1 cellular context compared by ENCODE assay signal in the genomic region with DNA sequence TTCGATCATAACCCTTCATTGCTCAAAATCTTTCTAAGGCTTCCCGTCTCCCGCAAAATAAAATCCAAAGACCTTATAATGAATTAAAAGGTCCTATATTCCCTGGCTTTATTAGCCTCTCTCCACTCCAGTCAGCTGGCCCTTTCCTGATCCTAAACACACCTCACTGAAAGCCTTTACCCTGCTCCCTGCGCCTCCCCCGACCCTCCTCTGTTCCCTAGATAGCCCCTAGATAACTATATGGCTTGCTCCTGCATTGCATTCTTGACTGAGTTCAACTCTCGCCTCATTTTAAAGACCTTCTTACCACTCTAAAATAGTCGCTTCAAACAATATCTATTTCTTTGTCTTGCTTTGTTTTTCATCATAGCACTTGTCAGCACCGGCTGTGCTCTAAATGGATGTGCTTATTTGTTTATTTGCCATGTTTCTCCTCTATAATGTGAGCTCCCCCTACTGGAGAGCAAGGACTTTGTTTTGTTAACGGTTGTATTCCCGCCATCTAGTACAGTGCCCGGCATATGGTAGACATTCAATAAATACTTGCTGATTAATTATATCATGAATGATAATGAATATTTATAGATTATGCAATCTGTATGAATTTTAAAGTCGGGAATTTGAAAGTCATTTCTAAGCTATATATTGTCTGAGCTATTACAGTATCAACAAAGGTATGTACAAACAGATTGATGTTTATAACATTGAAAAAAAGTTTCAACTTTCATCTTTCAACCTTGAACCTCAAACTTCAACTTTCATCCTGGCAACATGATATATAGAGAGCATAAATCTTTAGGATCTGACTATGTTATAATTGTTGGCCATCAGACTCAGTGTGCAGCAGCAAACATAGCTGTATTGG.
A peak's percentile ranks its signal among the peaks of the same experiment; 100 is the strongest.
TF ChIP-seq lines count a peak whose summit lies in the region.

No MANE protein-coding gene starts in this region.

TF ChIP-seq in GM12878, 131 proteins besides CTCF, POLR2A, EP300 and RAD21 (continued from another document):
- TF ChIP-seq EZH2 (IDR thresholded peaks at IDR 0.05; ENCODE audit: borderline replicate concordance, control insufficient read depth, low read depth, low read length) (0 out of 2 replicates have a peak, but pooled peaks have one; percentile 28), KAT2A (conservative IDR thresholded peaks at IDR 0.05; ENCODE audit: control insufficient read depth, low read depth, low read length) (no peak), CREB1 (IDR thresholded peaks at IDR 0.05; ENCODE audit: low read depth) (no peak), ETV6 (conservative IDR thresholded peaks at IDR 0.05 in 1 of 2, IDR thresholded peaks at IDR 0.05 in 1 of 2; ENCODE audit: borderline replicate concordance in 1 of 2, low read depth in 1 of 2) (no peak), SMAD5 (IDR thresholded peaks at IDR 0.05; ENCODE audit: low read depth) (no peak), NR2C1 (IDR thresholded peaks at IDR 0.05) (no peak), STAT1 (conservative IDR thresholded peaks at IDR 0.05) (no peak), MTA3 (IDR thresholded peaks at IDR 0.05; ENCODE audit: borderline replicate concordance, low read length) (no peak), CBFB (IDR thresholded peaks at IDR 0.05; ENCODE audit: low read depth) (no peak), ZNF274 (IDR thresholded peaks at IDR 0.05; ENCODE audit: insufficient read depth, insufficient read length) (no peak), RAD51 (IDR thresholded peaks at IDR 0.05) (no peak), YY1 (IDR thresholded peaks at IDR 0.05; ENCODE audit: low read depth, low read length) (0 out of 2 replicates have a peak, but pooled peaks have one; percentile 23), ZNF622 (IDR thresholded peaks at IDR 0.05) (no peak), SREBF1 (IDR thresholded peaks at IDR 0.05; ENCODE audit: low read length) (no peak), SMC3 (IDR thresholded peaks at IDR 0.05; ENCODE audit: borderline replicate concordance, low read length) (peak; percentile 78), MYB (IDR thresholded peaks at IDR 0.05; ENCODE audit: borderline replicate concordance, low read depth, low read length) (no peak), POU2F2 (IDR thresholded peaks at IDR 0.05; ENCODE audit: borderline replicate concordance, low read depth, low read length) (no peak)
- TF ChIP-seq, protein P1, sequence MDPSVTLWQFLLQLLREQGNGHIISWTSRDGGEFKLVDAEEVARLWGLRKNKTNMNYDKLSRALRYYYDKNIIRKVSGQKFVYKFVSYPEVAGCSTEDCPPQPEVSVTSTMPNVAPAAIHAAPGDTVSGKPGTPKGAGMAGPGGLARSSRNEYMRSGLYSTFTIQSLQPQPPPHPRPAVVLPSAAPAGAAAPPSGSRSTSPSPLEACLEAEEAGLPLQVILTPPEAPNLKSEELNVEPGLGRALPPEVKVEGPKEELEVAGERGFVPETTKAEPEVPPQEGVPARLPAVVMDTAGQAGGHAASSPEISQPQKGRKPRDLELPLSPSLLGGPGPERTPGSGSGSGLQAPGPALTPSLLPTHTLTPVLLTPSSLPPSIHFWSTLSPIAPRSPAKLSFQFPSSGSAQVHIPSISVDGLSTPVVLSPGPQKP (IDR thresholded peaks at IDR 0.05; ENCODE audit: low read depth, low read length): no peak
- TF ChIP-seq, protein P2, sequence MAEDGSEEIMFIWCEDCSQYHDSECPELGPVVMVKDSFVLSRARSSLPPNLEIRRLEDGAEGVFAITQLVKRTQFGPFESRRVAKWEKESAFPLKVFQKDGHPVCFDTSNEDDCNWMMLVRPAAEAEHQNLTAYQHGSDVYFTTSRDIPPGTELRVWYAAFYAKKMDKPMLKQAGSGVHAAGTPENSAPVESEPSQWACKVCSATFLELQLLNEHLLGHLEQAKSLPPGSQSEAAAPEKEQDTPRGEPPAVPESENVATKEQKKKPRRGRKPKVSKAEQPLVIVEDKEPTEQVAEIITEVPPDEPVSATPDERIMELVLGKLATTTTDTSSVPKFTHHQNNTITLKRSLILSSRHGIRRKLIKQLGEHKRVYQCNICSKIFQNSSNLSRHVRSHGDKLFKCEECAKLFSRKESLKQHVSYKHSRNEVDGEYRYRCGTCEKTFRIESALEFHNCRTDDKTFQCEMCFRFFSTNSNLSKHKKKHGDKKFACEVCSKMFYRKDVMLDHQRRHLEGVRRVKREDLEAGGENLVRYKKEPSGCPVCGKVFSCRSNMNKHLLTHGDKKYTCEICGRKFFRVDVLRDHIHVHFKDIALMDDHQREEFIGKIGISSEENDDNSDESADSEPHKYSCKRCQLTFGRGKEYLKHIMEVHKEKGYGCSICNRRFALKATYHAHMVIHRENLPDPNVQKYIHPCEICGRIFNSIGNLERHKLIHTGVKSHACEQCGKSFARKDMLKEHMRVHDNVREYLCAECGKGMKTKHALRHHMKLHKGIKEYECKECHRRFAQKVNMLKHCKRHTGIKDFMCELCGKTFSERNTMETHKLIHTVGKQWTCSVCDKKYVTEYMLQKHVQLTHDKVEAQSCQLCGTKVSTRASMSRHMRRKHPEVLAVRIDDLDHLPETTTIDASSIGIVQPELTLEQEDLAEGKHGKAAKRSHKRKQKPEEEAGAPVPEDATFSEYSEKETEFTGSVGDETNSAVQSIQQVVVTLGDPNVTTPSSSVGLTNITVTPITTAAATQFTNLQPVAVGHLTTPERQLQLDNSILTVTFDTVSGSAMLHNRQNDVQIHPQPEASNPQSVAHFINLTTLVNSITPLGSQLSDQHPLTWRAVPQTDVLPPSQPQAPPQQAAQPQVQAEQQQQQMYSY (CRISPR knock-in tag; IDR thresholded peaks at IDR 0.05): no peak
- TF ChIP-seq, protein P3, sequence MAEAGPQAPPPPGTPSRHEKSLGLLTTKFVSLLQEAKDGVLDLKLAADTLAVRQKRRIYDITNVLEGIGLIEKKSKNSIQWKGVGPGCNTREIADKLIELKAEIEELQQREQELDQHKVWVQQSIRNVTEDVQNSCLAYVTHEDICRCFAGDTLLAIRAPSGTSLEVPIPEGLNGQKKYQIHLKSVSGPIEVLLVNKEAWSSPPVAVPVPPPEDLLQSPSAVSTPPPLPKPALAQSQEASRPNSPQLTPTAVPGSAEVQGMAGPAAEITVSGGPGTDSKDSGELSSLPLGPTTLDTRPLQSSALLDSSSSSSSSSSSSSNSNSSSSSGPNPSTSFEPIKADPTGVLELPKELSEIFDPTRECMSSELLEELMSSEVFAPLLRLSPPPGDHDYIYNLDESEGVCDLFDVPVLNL (IDR thresholded peaks at IDR 0.05; ENCODE audit: low read depth, low read length): no peak
- TF ChIP-seq, protein P4, sequence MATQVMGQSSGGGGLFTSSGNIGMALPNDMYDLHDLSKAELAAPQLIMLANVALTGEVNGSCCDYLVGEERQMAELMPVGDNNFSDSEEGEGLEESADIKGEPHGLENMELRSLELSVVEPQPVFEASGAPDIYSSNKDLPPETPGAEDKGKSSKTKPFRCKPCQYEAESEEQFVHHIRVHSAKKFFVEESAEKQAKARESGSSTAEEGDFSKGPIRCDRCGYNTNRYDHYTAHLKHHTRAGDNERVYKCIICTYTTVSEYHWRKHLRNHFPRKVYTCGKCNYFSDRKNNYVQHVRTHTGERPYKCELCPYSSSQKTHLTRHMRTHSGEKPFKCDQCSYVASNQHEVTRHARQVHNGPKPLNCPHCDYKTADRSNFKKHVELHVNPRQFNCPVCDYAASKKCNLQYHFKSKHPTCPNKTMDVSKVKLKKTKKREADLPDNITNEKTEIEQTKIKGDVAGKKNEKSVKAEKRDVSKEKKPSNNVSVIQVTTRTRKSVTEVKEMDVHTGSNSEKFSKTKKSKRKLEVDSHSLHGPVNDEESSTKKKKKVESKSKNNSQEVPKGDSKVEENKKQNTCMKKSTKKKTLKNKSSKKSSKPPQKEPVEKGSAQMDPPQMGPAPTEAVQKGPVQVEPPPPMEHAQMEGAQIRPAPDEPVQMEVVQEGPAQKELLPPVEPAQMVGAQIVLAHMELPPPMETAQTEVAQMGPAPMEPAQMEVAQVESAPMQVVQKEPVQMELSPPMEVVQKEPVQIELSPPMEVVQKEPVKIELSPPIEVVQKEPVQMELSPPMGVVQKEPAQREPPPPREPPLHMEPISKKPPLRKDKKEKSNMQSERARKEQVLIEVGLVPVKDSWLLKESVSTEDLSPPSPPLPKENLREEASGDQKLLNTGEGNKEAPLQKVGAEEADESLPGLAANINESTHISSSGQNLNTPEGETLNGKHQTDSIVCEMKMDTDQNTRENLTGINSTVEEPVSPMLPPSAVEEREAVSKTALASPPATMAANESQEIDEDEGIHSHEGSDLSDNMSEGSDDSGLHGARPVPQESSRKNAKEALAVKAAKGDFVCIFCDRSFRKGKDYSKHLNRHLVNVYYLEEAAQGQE (IDR thresholded peaks at IDR 0.05; ENCODE audit: low read depth, low read length): no peak
- TF ChIP-seq, protein P5, sequence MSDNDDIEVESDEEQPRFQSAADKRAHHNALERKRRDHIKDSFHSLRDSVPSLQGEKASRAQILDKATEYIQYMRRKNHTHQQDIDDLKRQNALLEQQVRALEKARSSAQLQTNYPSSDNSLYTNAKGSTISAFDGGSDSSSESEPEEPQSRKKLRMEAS (IDR thresholded peaks at IDR 0.05; ENCODE audit: low read depth, low read length): no peak
- TF ChIP-seq, protein P6, sequence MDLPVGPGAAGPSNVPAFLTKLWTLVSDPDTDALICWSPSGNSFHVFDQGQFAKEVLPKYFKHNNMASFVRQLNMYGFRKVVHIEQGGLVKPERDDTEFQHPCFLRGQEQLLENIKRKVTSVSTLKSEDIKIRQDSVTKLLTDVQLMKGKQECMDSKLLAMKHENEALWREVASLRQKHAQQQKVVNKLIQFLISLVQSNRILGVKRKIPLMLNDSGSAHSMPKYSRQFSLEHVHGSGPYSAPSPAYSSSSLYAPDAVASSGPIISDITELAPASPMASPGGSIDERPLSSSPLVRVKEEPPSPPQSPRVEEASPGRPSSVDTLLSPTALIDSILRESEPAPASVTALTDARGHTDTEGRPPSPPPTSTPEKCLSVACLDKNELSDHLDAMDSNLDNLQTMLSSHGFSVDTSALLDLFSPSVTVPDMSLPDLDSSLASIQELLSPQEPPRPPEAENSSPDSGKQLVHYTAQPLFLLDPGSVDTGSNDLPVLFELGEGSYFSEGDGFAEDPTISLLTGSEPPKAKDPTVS (IDR thresholded peaks at IDR 0.05; ENCODE audit: low read depth, low read length): no peak
